Comparison of ENCODE assay signal across 28 cellular contexts in genomic region chr7:78127009-78127408, GRCh38.
"Had no signal": no experiment of that assay in that cellular context is flagged by ENCODE, and none has a peak within 500 bp of the region (broad histone marks: within the 10 kb centered on the region; RNA-seq: fewer than 3 reads in every experiment).

No MANE protein-coding gene starts in this region.

- H2AFZ ChIP-seq: parathyroid adenoma had no signal

- H3K9me3 Mint-ChIP-seq: naive thymus-derived CD4-positive, alpha-beta T cell; natural killer cell treated with Interleukin-12 subunit alpha and Interleukin-12 subunit beta and Interleukin-15 and Interleukin-18, amount 100 ng/mL, for 72 hours; stimulated activated memory B cell treated with anti-CD40 and anti-IgM and Interleukin-4, amounts not matched to agents 10 μg/mL and 1 μg/mL and 100 μg/mL, for 72 hours; stimulated activated naive CD8-positive, alpha-beta T cell treated with anti-CD3 and anti-CD28 coated beads, Interleukin-15, amount 100 ng/mL, for 72 hours; type B pancreatic cell had no signal

- H3K36me3 Mint-ChIP-seq: naive thymus-derived CD4-positive, alpha-beta T cell; natural killer cell treated with Interleukin-12 subunit alpha and Interleukin-12 subunit beta and Interleukin-15 and Interleukin-18, amount 100 ng/mL, for 72 hours; stimulated activated memory B cell treated with anti-CD40 and anti-IgM and Interleukin-4, amounts not matched to agents 10 μg/mL and 1 μg/mL and 100 μg/mL, for 72 hours had no signal

- H3K4me2 ChIP-seq: smooth muscle cell had no signal

- H3K27me3 Mint-ChIP-seq: stimulated activated memory B cell treated with anti-CD40 and anti-IgM and Interleukin-4, amounts not matched to agents 10 μg/mL and 1 μg/mL and 100 μg/mL, for 72 hours; stimulated activated naive CD8-positive, alpha-beta T cell treated with anti-CD3 and anti-CD28 coated beads, Interleukin-15, amount 100 ng/mL, for 72 hours had no signal

- H3K4me1 Mint-ChIP-seq: naive thymus-derived CD4-positive, alpha-beta T cell; stimulated activated memory B cell treated with anti-CD40 and anti-IgM and Interleukin-4, amounts not matched to agents 10 μg/mL and 1 μg/mL and 100 μg/mL, for 72 hours; stimulated activated naive CD8-positive, alpha-beta T cell treated with anti-CD3 and anti-CD28 coated beads, Interleukin-15, amount 100 ng/mL, for 72 hours had no signal

- ATAC-seq: left cardiac atrium; left lobe of liver; left ventricle myocardium superior; lower lobe of right lung; mucosa of descending colon; naive thymus-derived CD4-positive, alpha-beta T cell; natural killer cell treated with Interleukin-12 subunit alpha and Interleukin-12 subunit beta and Interleukin-15 and Interleukin-18, amount 100 ng/mL, for 72 hours; stimulated activated memory B cell treated with anti-CD40 and anti-IgM and Interleukin-4, amounts not matched to agents 10 μg/mL and 1 μg/mL and 100 μg/mL, for 72 hours; stimulated activated naive CD8-positive, alpha-beta T cell treated with anti-CD3 and anti-CD28 coated beads, Interleukin-15, amount 100 ng/mL, for 72 hours had no signal

- H3K9ac ChIP-seq: parathyroid adenoma had no signal

- H3K36me3 ChIP-seq: lower lobe of right lung, neutrophil, right atrium auricular region, right lobe of liver, vagina had no signal

- H3K4me3 Mint-ChIP-seq: naive thymus-derived CD4-positive, alpha-beta T cell; natural killer cell treated with Interleukin-12 subunit alpha and Interleukin-12 subunit beta and Interleukin-15 and Interleukin-18, amount 100 ng/mL, for 72 hours; stimulated activated memory B cell treated with anti-CD40 and anti-IgM and Interleukin-4, amounts not matched to agents 10 μg/mL and 1 μg/mL and 100 μg/mL, for 72 hours; stimulated activated naive CD8-positive, alpha-beta T cell treated with anti-CD3 and anti-CD28 coated beads, Interleukin-15, amount 100 ng/mL, for 72 hours; type B pancreatic cell had no signal

- H3K79me2 ChIP-seq: parathyroid adenoma had no signal

- H3K27me3 ChIP-seq: neutrophil, right atrium auricular region, right lobe of liver, tibial nerve, vagina had no signal

- H3K4me3 ChIP-seq: lower lobe of right lung, mucosa of descending colon, right atrium auricular region, right lobe of liver, smooth muscle cell, tibial nerve, vagina had no signal

- H3K27ac Mint-ChIP-seq: naive thymus-derived CD4-positive, alpha-beta T cell; natural killer cell treated with Interleukin-12 subunit alpha and Interleukin-12 subunit beta and Interleukin-15 and Interleukin-18, amount 100 ng/mL, for 72 hours; stimulated activated memory B cell treated with anti-CD40 and anti-IgM and Interleukin-4, amounts not matched to agents 10 μg/mL and 1 μg/mL and 100 μg/mL, for 72 hours; stimulated activated naive CD8-positive, alpha-beta T cell treated with anti-CD3 and anti-CD28 coated beads, Interleukin-15, amount 100 ng/mL, for 72 hours; type B pancreatic cell had no signal

- DNase-seq: hypothalamus; kidney glomerular epithelial cell; left cardiac atrium; left ventricle myocardium superior; lower lobe of right lung; mammary epithelial cell; midbrain; mucosa of descending colon; naive thymus-derived CD4-positive, alpha-beta T cell; occipital lobe; right lobe of liver; stimulated activated CD4-positive, alpha-beta T cell treated with anti-CD3 and anti-CD28 coated beads, Interleukin-1b, Interleukin-23, amount 100 ng/mL, for 48 hours; stimulated activated CD4-positive, alpha-beta T cell treated with anti-CD3 and anti-CD28 coated beads, Interleukin-2, amount 100 ng/mL, for 48 hours; stimulated activated CD4-positive, alpha-beta T cell treated with anti-CD3 and anti-CD28 coated beads, Interleukin-4, amount 100 ng/mL, for 4 hours; stimulated activated CD8-positive, alpha-beta memory T cell treated with anti-CD3 and anti-CD28 coated beads, Interleukin-4, amount 100 ng/mL, for 48 hours; stimulated activated naive CD4-positive, alpha-beta T cell treated with Interleukin-2 at 50 U/mL for 16 hours; stimulated activated naive CD8-positive, alpha-beta T cell treated with anti-CD3 and anti-CD28 coated beads, Interleukin-15, amount 100 ng/mL, for 72 hours; substantia nigra had no signal

- H3K27ac ChIP-seq: lower lobe of right lung, neutrophil, parathyroid adenoma, right atrium auricular region, right lobe of liver, tibial nerve, vagina had no signal

- H3K4me1 ChIP-seq: lower lobe of right lung, parathyroid adenoma, right atrium auricular region, right lobe of liver, tibial nerve, vagina had no signal
